9 cellular contexts compared by ENCODE assay signal in the genomic region with DNA sequence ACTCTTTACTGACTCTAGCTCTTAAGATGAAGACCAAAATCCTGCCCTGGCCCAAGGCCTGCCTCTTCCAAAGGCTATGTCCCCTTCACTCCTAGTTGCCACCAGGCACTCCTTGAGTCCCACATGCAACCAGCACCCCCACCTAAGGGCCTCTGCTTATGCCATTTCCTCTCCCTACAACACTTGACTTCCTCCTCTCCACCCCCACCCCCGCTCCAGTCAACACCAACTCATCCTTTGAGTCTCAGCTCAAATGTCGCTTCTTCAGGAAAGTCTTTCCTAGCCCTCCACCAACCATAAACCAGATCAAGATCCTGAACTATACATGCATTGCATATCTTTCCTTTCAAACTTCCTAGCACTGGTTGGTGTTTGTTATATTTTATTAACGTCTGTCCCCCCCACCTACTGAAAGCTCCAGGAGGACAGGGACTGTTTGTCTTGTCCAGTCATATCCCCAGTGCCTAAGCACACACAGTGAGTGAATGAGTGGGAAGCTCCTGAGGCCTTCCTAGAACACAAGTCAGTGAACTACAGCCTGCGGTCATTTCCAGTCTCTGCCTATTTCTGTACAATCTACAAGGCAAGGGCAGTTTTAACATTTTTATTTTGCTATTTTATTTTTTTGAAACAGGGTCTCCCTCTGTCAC. TPM values are rescaled to one million over a fixed set of nuclear protein-coding genes. Genes with fewer than 3 reads are reported as not detected.
DNase-seq lines count a peak whose midpoint lies in the region; ATAC-seq and TF ChIP-seq lines count a peak whose summit lies in the region.
"Had no signal": no experiment of that assay in that cellular context is flagged by ENCODE, and none has a peak within 500 bp of the region (broad histone marks: within the 10 kb centered on the region; RNA-seq: fewer than 3 reads in every experiment).

No MANE protein-coding gene starts in this region.

- DNase-seq in A673 (ENCODE audit: low spot score) = no peak
- peak; percentile 69 for DNase-seq in HT1080 (ENCODE audit: low read depth)
- DNase-seq in activated T-cell treated with anti-CD3 and anti-CD28 coated beads, Interleukin-2, amount 50 U/mL, for 72 hours = peak; percentile 46 to 49
- no peak for DNase-seq in memory B cell (ENCODE audit: low spot score in 2 of 2)
- no peak for DNase-seq in putamen (ENCODE audit: low spot score)
- no peak for DNase-seq in globus pallidus (ENCODE audit: low spot score)
- DNase-seq in MM.1S = no peak
- no peak for DNase-seq in iPS-NIHi7 (ENCODE audit: extremely low spot score)
- DNase-seq: foreskin fibroblast had no signal

- no peak overlapping the region for H3K4me2 ChIP-seq in MM.1S (ENCODE audit: low read depth, low read length)

- H3K36me3 ChIP-seq in A673 (ENCODE audit: insufficient read depth, low read length, poor library complexity, severe bottlenecking) (no peaks in the 10 kb centered on the region), MM.1S (replicated peaks; ENCODE audit: insufficient read depth, low read length) (no peaks in the 10 kb centered on the region)

- peaks cover 29% of the 10 kb centered on the region for H3F3A ChIP-seq in MM.1S (ENCODE audit: insufficient read depth, low read length)

- no peaks in the 10 kb centered on the region for H3K27me3 ChIP-seq in A673 (replicated peaks; ENCODE audit: insufficient read depth, low read depth, low read length, poor library complexity)
- H3K27me3 ChIP-seq in MM.1S (replicated peaks; ENCODE audit: insufficient read depth, low read length) = no peaks in the 10 kb centered on the region

- intact Hi-C loops in A673 (cut with micrococcal nuclease; ENCODE audit: unreplicated experiment) = no loop called here

- ATAC-seq in activated T-cell treated with anti-CD3 and anti-CD28 coated beads, Interleukin-2, amount 50 U/mL, for 72 hours (replicated peaks in 1 of 2) = peak; percentile 47 to 49
- no peak for ATAC-seq in memory B cell (ENCODE audit: low read depth)

- H3K9me2 ChIP-seq in MM.1S (replicated peaks; ENCODE audit: insufficient read depth, low read length) = no peaks in the 10 kb centered on the region

- peak overlapping the region; percentile 53 for H3K27ac ChIP-seq in A673 (ENCODE audit: low read depth, low read length, poor library complexity, severe bottlenecking)
- H3K27ac ChIP-seq in MM.1S (ENCODE audit: low read length) = no peak overlapping the region

- H2AFZ ChIP-seq in MM.1S (ENCODE audit: low read length) = no peak overlapping the region

- H3K27me3 Mint-ChIP-seq in activated T-cell treated with anti-CD3 and anti-CD28 coated beads, Interleukin-2, amount 50 U/mL, for 72 hours (ENCODE audit: low read depth) = no peaks in the 10 kb centered on the region
- no peaks in the 10 kb centered on the region for H3K27me3 Mint-ChIP-seq in memory B cell

- no peak overlapping the region for H3K4me3 ChIP-seq in A673 (ENCODE audit: low read depth, low read length, poor library complexity, severe bottlenecking)
- no peak overlapping the region for H3K4me3 ChIP-seq in MM.1S (ENCODE audit: low read length)

- H4K20me1 ChIP-seq in MM.1S (ENCODE audit: insufficient read depth, low read length) = no peaks in the 10 kb centered on the region

- CTCF ChIA-PET in A673 (lab: Charles Lee) = no interaction called here

- peaks cover 88% of the 10 kb centered on the region for H3K79me2 ChIP-seq in MM.1S (ENCODE audit: low read length)

- peaks cover 2 to 4% of the 10 kb centered on the region in 2 donors for H3K36me3 Mint-ChIP-seq in activated T-cell treated with anti-CD3 and anti-CD28 coated beads, Interleukin-2, amount 50 U/mL, for 72 hours (ENCODE audit: insufficient read depth in 2 of 2)
- no peaks in the 10 kb centered on the region for H3K36me3 Mint-ChIP-seq in memory B cell

- H3K27ac Mint-ChIP-seq in activated T-cell treated with anti-CD3 and anti-CD28 coated beads, Interleukin-2, amount 50 U/mL, for 72 hours = no peak overlapping the region
- peak overlapping the region; percentile 59 for H3K27ac Mint-ChIP-seq in memory B cell

- no peaks in the 10 kb centered on the region for H3K9me3 Mint-ChIP-seq in activated T-cell treated with anti-CD3 and anti-CD28 coated beads, Interleukin-2, amount 50 U/mL, for 72 hours
- no peaks in the 10 kb centered on the region for H3K9me3 Mint-ChIP-seq in memory B cell

- no peak overlapping the region for H3K9ac ChIP-seq in MM.1S (ENCODE audit: low read length)

- POLR2A ChIA-PET in A673 (lab: Charles Lee; ENCODE audit: low non-redundant PET) = interaction anchor here (0.6 kb wide), 1 partner anchor 15 kb away, joined by 3 read pairs; no protein-coding TSS in a partner anchor

- BruUV-seq in A673 (replicated peaks; lab: Mats Ljungman, UMichigan) = no TSS peak

- H3K4me3 Mint-ChIP-seq in activated T-cell treated with anti-CD3 and anti-CD28 coated beads, Interleukin-2, amount 50 U/mL, for 72 hours = peak overlapping the region in 1 of 2 donors; percentile 88
- H3K4me3 Mint-ChIP-seq in memory B cell = no peak overlapping the region

- H3K9me3 ChIP-seq in A673 (ENCODE audit: low read depth, low read length, poor library complexity, severe bottlenecking) = no peaks in the 10 kb centered on the region
- H3K9me3 ChIP-seq in MM.1S (replicated peaks; ENCODE audit: insufficient read depth, low read length) = no peaks in the 10 kb centered on the region

- H3K4me1 ChIP-seq in A673 (ENCODE audit: insufficient read depth, low read length, poor library complexity, severe bottlenecking) (peaks cover 67% of the 10 kb centered on the region), MM.1S (ENCODE audit: low read length) (peaks cover 53% of the 10 kb centered on the region)

- TF ChIP-seq CTCF in A673 (conservative IDR thresholded peaks at IDR 0.05; ENCODE audit: low read depth, low read length) (no peak), MM.1S (IDR thresholded peaks at IDR 0.05; ENCODE audit: low read length) (no peak)

- H3K4me1 Mint-ChIP-seq in activated T-cell treated with anti-CD3 and anti-CD28 coated beads, Interleukin-2, amount 50 U/mL, for 72 hours (ENCODE audit: low read depth) = peaks cover 1% of the 10 kb centered on the region
- peaks cover 49% of the 10 kb centered on the region for H3K4me1 Mint-ChIP-seq in memory B cell

RNA-seq across cellular contexts. Expression of gene TBC1D2B, which starts 7.3 kb away (rescaled TPM):
- total RNA-seq in A673 (2021) = 26.0 and 29.4 TPM in 2 replicates
- 13.3 and 15.9 TPM in 2 replicates for total RNA-seq in HT1080 (2014; rRNA removed; shearing (Covaris generic))
- polyA plus RNA-seq in HT1080 (2015; cell fraction: cytosol; rRNA removed) = 13.0 and 13.5 TPM in 2 replicates
- 43.3 and 55.2 TPM in 2 replicates for polyA plus RNA-seq in HT1080 (2015; cell fraction: nucleus; rRNA removed)
- 10 to 100 TPM; 67.8 to 75.0 TPM for total RNA-seq in activated T-cell treated with anti-CD3 and anti-CD28 coated beads, Interleukin-2, amount 50 U/mL, for 72 hours

RNA-seq across cellular contexts. Expression of gene SH2D7, which starts 22.2 kb away (rescaled TPM):
- not detected in 2 replicates for total RNA-seq in A673 (2021)
- total RNA-seq in HT1080 (2014; rRNA removed; shearing (Covaris generic)) = not detected in 2 replicates
- not detected in 2 replicates for polyA plus RNA-seq in HT1080 (2015; cell fraction: cytosol; rRNA removed)
- not detected in 2 replicates for polyA plus RNA-seq in HT1080 (2015; cell fraction: nucleus; rRNA removed)
- total RNA-seq in activated T-cell treated with anti-CD3 and anti-CD28 coated beads, Interleukin-2, amount 50 U/mL, for 72 hours = not detected

Comparison
In these comparisons a context has a peak if more than half of its experiments do, and no peak if none do; other contexts are left out.
1. DNase-seq: peak in HT1080 (single experiment) and activated T-cell treated with anti-CD3 and anti-CD28 coated beads, Interleukin-2, amount 50 U/mL, for 72 hours (2 of 2); none in A673 (single experiment), memory B cell (0 of 2), putamen (single experiment), globus pallidus (single experiment), MM.1S (single experiment) and iPS-NIHi7 (single experiment).